ENCODE assay signal across 3 cellular contexts in genomic region chr19:10282043-10282442, GRCh38. TPM values are rescaled to one million over a fixed set of nuclear protein-coding genes. Genes with fewer than 3 reads are reported as not detected.
"Had no signal": no experiment of that assay in that cellular context is flagged by ENCODE, and none has a peak within 500 bp of the region (broad histone marks: within the 10 kb centered on the region; RNA-seq: fewer than 3 reads in every experiment).

No MANE protein-coding gene starts in this region.

RNA-seq across cellular contexts. Expression of gene ICAM4, which starts 4.7 kb away (rescaled TPM):
- total RNA-seq: M059J, PC-3, SJSA1 had no signal
